Comparison of ENCODE assay signal across 1 cellular context in genomic region chr3:35744419-35744818, GRCh38.
TF ChIP-seq lines count a peak whose summit lies in the region.

No MANE protein-coding gene starts in this region.

TF ChIP-seq in SK-N-SH treated with all-trans-retinoic acid at 6 μM for 48 hours, 23 proteins besides CTCF, POLR2A, EP300 and RAD21 (continued from another document):
- TF ChIP-seq CREB5 (CRISPR knock-in tag; IDR thresholded peaks at IDR 0.05; ENCODE audit: low read depth) = no peak
- no peak for TF ChIP-seq ARNTL (CRISPR knock-in tag; IDR thresholded peaks at IDR 0.05; ENCODE audit: borderline replicate concordance, low read depth)
- no peak for TF ChIP-seq RARB (CRISPR knock-in tag; IDR thresholded peaks at IDR 0.05)
